1 cellular context compared by ENCODE assay signal in genomic region chr3:171172070-171172469, GRCh38.
TF ChIP-seq lines count a peak whose summit lies in the region.

No MANE protein-coding gene starts in this region.

TF ChIP-seq in HepG2, 621 proteins besides CTCF, POLR2A, EP300 and RAD21 (continued from another document):
- TF ChIP-seq ZNF644 (CRISPR knock-in tag; IDR thresholded peaks at IDR 0.05; ENCODE audit: low read depth) (0 out of 2 replicates have a peak, but pooled peaks have one; percentile 11), ZFP37 (CRISPR knock-in tag; IDR thresholded peaks at IDR 0.05; ENCODE audit: borderline replicate concordance) (no peak)
TF ChIP-seq in HepG2: peak in this region for 1.
